4 cellular contexts compared by ENCODE assay signal in the genomic region with DNA sequence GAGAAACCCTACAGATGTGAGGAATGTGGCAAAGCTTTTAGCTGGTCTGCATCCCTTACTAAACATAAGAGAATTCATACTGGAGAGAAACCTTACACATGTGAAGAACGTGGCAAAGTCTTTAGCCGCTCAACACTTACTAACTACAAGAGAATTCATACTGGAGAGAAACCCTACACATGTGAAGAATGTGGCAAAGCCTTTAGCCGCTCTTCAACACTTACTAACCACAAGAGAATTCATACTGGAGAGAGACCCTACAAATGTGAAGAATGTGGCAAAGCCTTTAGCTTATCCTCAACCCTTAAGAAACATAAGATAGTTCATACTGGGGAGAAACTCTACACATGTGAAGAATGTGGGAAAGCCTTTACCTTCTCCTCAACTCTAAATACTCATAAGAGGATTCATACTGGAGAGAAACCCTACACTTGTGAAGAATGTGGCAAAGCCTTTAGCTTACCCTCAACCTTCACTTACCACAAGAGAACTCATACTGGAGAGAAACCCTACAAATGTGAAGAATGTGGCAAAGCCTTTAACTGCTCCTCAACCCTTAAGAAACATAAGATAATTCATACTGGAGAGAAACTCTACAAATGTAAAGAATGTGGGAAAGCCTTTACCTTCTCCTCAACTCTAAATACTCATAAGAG.
TF ChIP-seq lines count a peak whose summit lies in the region.

No MANE protein-coding gene starts in this region.

TF ChIP-seq in HEK293, 187 proteins besides CTCF, POLR2A, EP300 and RAD21:
- peak; percentile 35 for TF ChIP-seq ZNF274 (IDR thresholded peaks at IDR 0.05; ENCODE audit: low read length)
- TF ChIP-seq ZNF274 (tag by site-specific recombination; IDR thresholded peaks at IDR 0.05; ENCODE audit: borderline replicate concordance): peak; percentile 51; the same call in 1 of the 2 replicates
- peak; percentile 71 for TF ChIP-seq SETDB1 (IDR thresholded peaks at IDR 0.05; ENCODE audit: insufficient read length, low read length)

TF ChIP-seq in GM12878, 131 proteins besides CTCF, POLR2A, EP300 and RAD21:
- TF ChIP-seq ZNF274 (IDR thresholded peaks at IDR 0.05; ENCODE audit: insufficient read depth, insufficient read length): peak; percentile 76

TF ChIP-seq in H1, 55 proteins besides CTCF, POLR2A, EP300 and RAD21:
- TF ChIP-seq ZNF274 (IDR thresholded peaks at IDR 0.05; ENCODE audit: borderline replicate concordance, extremely low read depth, low read length): peak; percentile 94

TF ChIP-seq in HepG2, 621 proteins besides CTCF, POLR2A, EP300 and RAD21:
- peak; percentile 40; the same call in 1 of the 2 replicates for TF ChIP-seq ZNF274 (CRISPR knock-in tag; IDR thresholded peaks at IDR 0.05)
